Comparison of ENCODE assay signal across 14 cellular contexts in the genomic region with DNA sequence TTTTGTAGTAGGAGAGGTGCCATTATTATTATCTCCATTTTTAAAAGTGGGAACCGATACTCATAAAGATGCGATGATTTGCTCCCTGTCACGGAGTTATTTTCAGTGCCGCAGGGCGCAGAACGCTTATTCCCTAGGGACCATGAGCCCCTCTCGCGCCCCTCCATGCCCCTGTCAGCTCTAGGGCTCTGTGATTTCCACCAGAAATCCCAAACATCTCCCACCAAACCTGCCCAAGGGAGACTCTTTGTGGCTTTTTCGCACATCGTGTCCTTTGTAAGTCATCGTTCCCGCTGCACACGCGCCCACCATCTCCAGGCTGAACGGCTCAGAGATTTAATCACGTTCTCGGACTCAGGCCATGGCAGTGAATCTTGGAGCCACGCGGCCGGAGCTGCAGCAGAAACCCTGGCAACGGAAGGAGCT.
DNase-seq lines count a peak whose midpoint lies in the region; ATAC-seq and TF ChIP-seq lines count a peak whose summit lies in the region.
"Had no signal": no experiment of that assay in that cellular context is flagged by ENCODE, and none has a peak within 500 bp of the region (broad histone marks: within the 10 kb centered on the region; RNA-seq: fewer than 3 reads in every experiment).

No MANE protein-coding gene starts in this region.

- no peak for TF ChIP-seq EP300 in neural cell (conservative IDR thresholded peaks at IDR 0.05; ENCODE audit: poor library complexity, severe bottlenecking)

- peaks cover 0 to 4% (median 0%) of the 10 kb centered on the region in 45 donors for H3K27me3 ChIP-seq in dorsolateral prefrontal cortex
- H3K27me3 ChIP-seq in neural cell (ENCODE audit: insufficient read depth, low read depth, low read length): no peaks in the 10 kb centered on the region

- H3K79me2 ChIP-seq in neural cell (replicated peaks; ENCODE audit: insufficient read depth, low read length): no peaks in the 10 kb centered on the region

- no peak overlapping the region for H3K4me2 ChIP-seq in neural cell (ENCODE audit: low read length)

- no peak overlapping the region for H3K27ac Mint-ChIP-seq in natural killer cell treated with Interleukin-12 subunit alpha and Interleukin-12 subunit beta and Interleukin-15 and Interleukin-18, amount 100 ng/mL, for 72 hours
- no peak overlapping the region for H3K27ac Mint-ChIP-seq in natural killer cell
- H3K27ac Mint-ChIP-seq in activated naive CD4-positive, alpha-beta T cell treated with anti-CD3 and anti-CD28 coated beads for 36 hours: no peak overlapping the region

- CTCF ChIA-PET in activated naive CD4-positive, alpha-beta T cell treated with anti-CD3 and anti-CD28 coated beads for 36 hours (lab: Charles Lee): interaction anchor here (2.1 kb wide), 1 partner anchor 159 kb away, joined by 4 read pairs; no protein-coding TSS in a partner anchor

- no peaks in the 10 kb centered on the region for H3K36me3 ChIP-seq in neural cell (ENCODE audit: insufficient read depth, low read length)
- H3K36me3 ChIP-seq: WERI-Rb-1 had no signal

- DNase-seq in natural killer cell treated with Interleukin-12 subunit alpha and Interleukin-12 subunit beta and Interleukin-15 and Interleukin-18, amount 100 ng/mL, for 72 hours (ENCODE audit: low spot score): no peak
- DNase-seq in natural killer cell (no peak), dorsolateral prefrontal cortex (peak in 3 of 10 donors; percentile 13 to 59 (median 26)), DMS53 treated with DMSO at 0.1 percent for 48 hours (lab: John Stamatoyannopoulos, UW; ENCODE audit: unreplicated experiment) (no peak)
- DNase-seq in activated naive CD4-positive, alpha-beta T cell treated with anti-CD3 and anti-CD28 coated beads for 36 hours: no peak
- DNase-seq: Calu3; effector memory CD4-positive, alpha-beta T cell; foreskin melanocyte; NCI-H2171; WERI-Rb-1 had no signal

- H2AFZ ChIP-seq in neural cell (ENCODE audit: low read depth, low read length): no peak overlapping the region

- H3K4me1 Mint-ChIP-seq in natural killer cell treated with Interleukin-12 subunit alpha and Interleukin-12 subunit beta and Interleukin-15 and Interleukin-18, amount 100 ng/mL, for 72 hours (ENCODE audit: low read depth in 2 of 2): peaks cover 12 to 13% of the 10 kb centered on the region in 2 donors
- peaks cover 13 to 14% of the 10 kb centered on the region in 2 donors for H3K4me1 Mint-ChIP-seq in natural killer cell
- H3K4me1 Mint-ChIP-seq in activated naive CD4-positive, alpha-beta T cell treated with anti-CD3 and anti-CD28 coated beads for 36 hours (ENCODE audit: low read depth): peaks cover 12% of the 10 kb centered on the region

- ATAC-seq in natural killer cell treated with Interleukin-12 subunit alpha and Interleukin-12 subunit beta and Interleukin-15 and Interleukin-18, amount 100 ng/mL, for 72 hours: no peak
- ATAC-seq in natural killer cell (no peak), HG03095 (IDR thresholded peaks at IDR 0.05; ENCODE audit: unreplicated experiment) (no peak), HG03280 (IDR thresholded peaks at IDR 0.05; ENCODE audit: unreplicated experiment) (no peak)

- H3K9me2 ChIP-seq in neural cell (ENCODE audit: insufficient read depth, low read length): no peaks in the 10 kb centered on the region

- H3K9me3 Mint-ChIP-seq in natural killer cell treated with Interleukin-12 subunit alpha and Interleukin-12 subunit beta and Interleukin-15 and Interleukin-18, amount 100 ng/mL, for 72 hours: no peaks in the 10 kb centered on the region
- no peaks in the 10 kb centered on the region for H3K9me3 Mint-ChIP-seq in natural killer cell
- H3K9me3 Mint-ChIP-seq in activated naive CD4-positive, alpha-beta T cell treated with anti-CD3 and anti-CD28 coated beads for 36 hours: no peaks in the 10 kb centered on the region
- H3K9me3 Mint-ChIP-seq: naive thymus-derived CD8-positive, alpha-beta T cell had no signal

- no peaks in the 10 kb centered on the region for H3K36me3 Mint-ChIP-seq in natural killer cell treated with Interleukin-12 subunit alpha and Interleukin-12 subunit beta and Interleukin-15 and Interleukin-18, amount 100 ng/mL, for 72 hours
- no peaks in the 10 kb centered on the region for H3K36me3 Mint-ChIP-seq in natural killer cell
- H3K36me3 Mint-ChIP-seq in activated naive CD4-positive, alpha-beta T cell treated with anti-CD3 and anti-CD28 coated beads for 36 hours (ENCODE audit: low read depth): no peaks in the 10 kb centered on the region
- H3K36me3 Mint-ChIP-seq: naive thymus-derived CD8-positive, alpha-beta T cell had no signal

- intact Hi-C loops in natural killer cell (cut with micrococcal nuclease): no loop called here
- intact Hi-C loops in dorsolateral prefrontal cortex (cut with DNase I): no loop called here
- intact Hi-C loops in activated naive CD4-positive, alpha-beta T cell treated with anti-CD3 and anti-CD28 coated beads for 36 hours (cut with micrococcal nuclease): no loop called here

- TF ChIP-seq CTCF in natural killer cell (IDR thresholded peaks at IDR 0.05): no peak
- no peak for TF ChIP-seq CTCF in dorsolateral prefrontal cortex (IDR thresholded peaks at IDR 0.05 in 54 of 56, conservative IDR thresholded peaks at IDR 0.05 in 2 of 56; ENCODE audit: low read depth in 1 of 56, partially characterized antibody in 56 of 56)
- TF ChIP-seq CTCF in neural cell (IDR thresholded peaks at IDR 0.05; ENCODE audit: poor library complexity, severe bottlenecking): no peak

- H3K4me3 ChIP-seq in dorsolateral prefrontal cortex (peak overlapping the region in 34 of 59 donors; percentile 2 to 53 (median 29)), neural cell (ENCODE audit: low read length) (peak overlapping the region; percentile 55)

- H3F3A ChIP-seq in neural cell (ENCODE audit: insufficient read depth, low read length, poor library complexity, severe bottlenecking): peaks cover 12% of the 10 kb centered on the region

- H3K27ac ChIP-seq in dorsolateral prefrontal cortex (peak overlapping the region in 42 of 59 donors; percentile 0 to 86 (median 70)), neural cell (ENCODE audit: low read length) (peak overlapping the region; percentile 98)
- H3K27ac ChIP-seq: WERI-Rb-1 had no signal

- peak overlapping the region; percentile 6 for H3K4me3 Mint-ChIP-seq in natural killer cell treated with Interleukin-12 subunit alpha and Interleukin-12 subunit beta and Interleukin-15 and Interleukin-18, amount 100 ng/mL, for 72 hours
- no peak overlapping the region for H3K4me3 Mint-ChIP-seq in natural killer cell
- no peak overlapping the region for H3K4me3 Mint-ChIP-seq in activated naive CD4-positive, alpha-beta T cell treated with anti-CD3 and anti-CD28 coated beads for 36 hours

- H3K9me3 ChIP-seq in neural cell (ENCODE audit: low read length): no peaks in the 10 kb centered on the region

- H4K20me1 ChIP-seq in neural cell (ENCODE audit: insufficient read depth): no peaks in the 10 kb centered on the region

- H3K9ac ChIP-seq in neural cell (ENCODE audit: low read length): peak overlapping the region; percentile 68

- peaks cover 4 to 10% of the 10 kb centered on the region in 2 donors for H3K27me3 Mint-ChIP-seq in natural killer cell treated with Interleukin-12 subunit alpha and Interleukin-12 subunit beta and Interleukin-15 and Interleukin-18, amount 100 ng/mL, for 72 hours
- H3K27me3 Mint-ChIP-seq in natural killer cell (ENCODE audit: low read depth in 2 of 2): no peaks in the 10 kb centered on the region
- no peaks in the 10 kb centered on the region for H3K27me3 Mint-ChIP-seq in activated naive CD4-positive, alpha-beta T cell treated with anti-CD3 and anti-CD28 coated beads for 36 hours (ENCODE audit: low read depth)

- no peak for TF ChIP-seq RAD21 in neural cell (conservative IDR thresholded peaks at IDR 0.05)

TF ChIP-seq in neural cell, 6 proteins besides CTCF, POLR2A, EP300 and RAD21:
- TF ChIP-seq POLR2AphosphoS5 (IDR thresholded peaks at IDR 0.05) (no peak), SMC3 (conservative IDR thresholded peaks at IDR 0.05; ENCODE audit: poor library complexity) (no peak), TAF1 (IDR thresholded peaks at IDR 0.05; ENCODE audit: low read depth) (no peak), MXI1 (conservative IDR thresholded peaks at IDR 0.05; ENCODE audit: poor library complexity, severe bottlenecking) (no peak), EZH2 (IDR thresholded peaks at IDR 0.05; ENCODE audit: borderline replicate concordance, insufficient read depth, low read length, poor library complexity, severe bottlenecking) (no peak)
- TF ChIP-seq, protein P1, sequence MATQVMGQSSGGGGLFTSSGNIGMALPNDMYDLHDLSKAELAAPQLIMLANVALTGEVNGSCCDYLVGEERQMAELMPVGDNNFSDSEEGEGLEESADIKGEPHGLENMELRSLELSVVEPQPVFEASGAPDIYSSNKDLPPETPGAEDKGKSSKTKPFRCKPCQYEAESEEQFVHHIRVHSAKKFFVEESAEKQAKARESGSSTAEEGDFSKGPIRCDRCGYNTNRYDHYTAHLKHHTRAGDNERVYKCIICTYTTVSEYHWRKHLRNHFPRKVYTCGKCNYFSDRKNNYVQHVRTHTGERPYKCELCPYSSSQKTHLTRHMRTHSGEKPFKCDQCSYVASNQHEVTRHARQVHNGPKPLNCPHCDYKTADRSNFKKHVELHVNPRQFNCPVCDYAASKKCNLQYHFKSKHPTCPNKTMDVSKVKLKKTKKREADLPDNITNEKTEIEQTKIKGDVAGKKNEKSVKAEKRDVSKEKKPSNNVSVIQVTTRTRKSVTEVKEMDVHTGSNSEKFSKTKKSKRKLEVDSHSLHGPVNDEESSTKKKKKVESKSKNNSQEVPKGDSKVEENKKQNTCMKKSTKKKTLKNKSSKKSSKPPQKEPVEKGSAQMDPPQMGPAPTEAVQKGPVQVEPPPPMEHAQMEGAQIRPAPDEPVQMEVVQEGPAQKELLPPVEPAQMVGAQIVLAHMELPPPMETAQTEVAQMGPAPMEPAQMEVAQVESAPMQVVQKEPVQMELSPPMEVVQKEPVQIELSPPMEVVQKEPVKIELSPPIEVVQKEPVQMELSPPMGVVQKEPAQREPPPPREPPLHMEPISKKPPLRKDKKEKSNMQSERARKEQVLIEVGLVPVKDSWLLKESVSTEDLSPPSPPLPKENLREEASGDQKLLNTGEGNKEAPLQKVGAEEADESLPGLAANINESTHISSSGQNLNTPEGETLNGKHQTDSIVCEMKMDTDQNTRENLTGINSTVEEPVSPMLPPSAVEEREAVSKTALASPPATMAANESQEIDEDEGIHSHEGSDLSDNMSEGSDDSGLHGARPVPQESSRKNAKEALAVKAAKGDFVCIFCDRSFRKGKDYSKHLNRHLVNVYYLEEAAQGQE (IDR thresholded peaks at IDR 0.05; ENCODE audit: borderline replicate concordance): no peak
TF ChIP-seq in neural cell: peak in this region for 0.
